In the genomic region with DNA sequence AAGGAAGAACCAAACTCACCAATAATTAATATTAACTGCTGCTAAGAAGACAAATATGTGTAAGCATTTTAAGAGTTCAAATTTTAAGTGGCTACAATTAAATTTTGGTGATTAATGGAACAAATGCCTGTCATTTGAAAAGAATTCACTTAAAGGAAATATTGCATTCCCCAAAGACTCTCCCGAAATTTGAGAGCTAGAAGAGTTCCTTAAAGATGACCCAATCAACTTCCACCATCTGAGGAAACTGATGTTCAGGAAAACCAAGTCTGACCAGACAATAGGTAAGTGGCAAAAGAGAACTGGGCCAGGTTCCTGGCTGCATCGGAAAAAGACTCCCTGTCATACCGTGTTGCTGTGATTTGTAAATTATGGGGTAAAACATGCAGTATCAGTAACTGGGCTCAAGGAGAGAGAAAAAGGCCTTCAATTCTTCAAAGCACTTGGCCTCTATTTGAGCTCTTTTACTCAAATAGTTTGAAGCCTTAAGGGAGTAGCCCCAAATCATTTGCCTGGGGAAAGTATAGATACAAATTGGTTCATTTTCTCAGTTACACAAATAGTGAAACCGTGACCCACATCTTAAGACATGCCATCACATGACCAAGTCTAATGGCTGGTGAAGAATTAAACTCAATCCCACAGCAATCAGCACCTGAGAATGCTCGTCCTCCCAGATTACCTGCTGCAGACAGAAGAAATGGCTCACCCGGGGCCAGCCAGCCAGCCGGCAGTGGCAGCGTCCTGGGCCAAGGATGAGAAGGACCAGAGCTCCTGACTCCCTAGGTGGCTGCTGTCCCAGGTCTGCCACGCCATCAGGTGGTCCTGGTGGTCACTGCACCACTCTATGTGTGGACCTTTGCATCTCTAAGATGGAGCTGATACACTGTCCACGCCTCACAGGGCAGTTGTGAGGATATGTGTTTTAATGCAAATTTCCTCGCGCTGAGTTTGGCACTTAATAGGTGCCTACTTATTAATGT, we compare ENCODE assay signal across 1 cellular context.
A peak's percentile ranks its signal among the peaks of the same experiment; 100 is the strongest.
TF ChIP-seq lines count a peak whose summit lies in the region.

No MANE protein-coding gene starts in this region.

TF ChIP-seq in HepG2, 621 proteins besides CTCF, POLR2A, EP300 and RAD21:
- TF ChIP-seq NFIB (CRISPR knock-in tag; IDR thresholded peaks at IDR 0.05; ENCODE audit: borderline replicate concordance) (no peak), STAG1 (CRISPR knock-in tag; IDR thresholded peaks at IDR 0.05) (peak; percentile 79), SMC3 (IDR thresholded peaks at IDR 0.05; ENCODE audit: low read length) (peak; percentile 41)
